5 cellular contexts compared by ENCODE assay signal in genomic region chr9:125218621-125219020, GRCh38.
"Had no signal": no experiment of that assay in that cellular context is flagged by ENCODE, and none has a peak within 500 bp of the region (broad histone marks: within the 10 kb centered on the region; RNA-seq: fewer than 3 reads in every experiment).

No MANE protein-coding gene starts in this region.

- DNase-seq: H9, HCEC 1CT had no signal

- H3K9me3 Mint-ChIP-seq: GM23338, H9 had no signal

- H3K27ac Mint-ChIP-seq: GM23338, H9, IgD-negative memory B cell had no signal

- H3K4me3 Mint-ChIP-seq: GM23338, H9, IgD-negative memory B cell had no signal

- H3K4me1 Mint-ChIP-seq: GM23338, H9 had no signal

- ATAC-seq: GM23338, HepG2 had no signal

- H3K27me3 Mint-ChIP-seq: IgD-negative memory B cell had no signal
